Comparison of ENCODE assay signal across 7 cellular contexts in the genomic region with DNA sequence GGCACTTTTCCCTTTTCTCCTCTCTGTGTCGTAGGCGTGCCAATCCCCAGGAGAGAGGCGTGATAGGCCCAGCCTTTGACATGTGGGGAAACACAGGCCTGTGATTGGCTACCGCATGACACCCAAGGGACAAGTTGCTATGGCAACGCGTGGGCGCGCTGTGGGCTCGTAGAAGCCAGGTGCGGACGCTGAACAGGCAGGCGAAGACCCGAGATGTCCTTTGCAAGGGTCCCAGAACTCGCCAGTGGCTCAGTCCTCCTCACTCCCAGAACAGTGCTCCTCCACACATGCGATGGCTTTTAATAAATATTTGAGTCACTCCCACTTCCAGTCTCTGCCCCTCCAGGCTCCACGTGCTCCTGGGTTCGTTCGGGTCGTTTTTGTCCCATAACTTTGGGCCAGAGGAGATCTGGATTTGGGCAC. TPM values are rescaled to one million over a fixed set of nuclear protein-coding genes. Genes with fewer than 3 reads are reported as not detected.
A peak's percentile ranks its signal among the peaks of the same experiment; 100 is the strongest.
DNase-seq lines count a peak whose midpoint lies in the region; ATAC-seq and TF ChIP-seq lines count a peak whose summit lies in the region.

No MANE protein-coding gene starts in this region.

- peaks cover 2% of the 10 kb centered on the region for H3K27me3 Mint-ChIP-seq in activated CD4-positive, alpha-beta T cell treated with anti-CD3 and anti-CD28 coated beads for 36 hours

- intact Hi-C loops in activated CD4-positive, alpha-beta T cell treated with anti-CD3 and anti-CD28 coated beads for 36 hours (cut with DNase I, micrococcal nuclease), result loop anchor here in 1 of 2 experiments (1.0 kb wide), 2 partner anchors 20 to 225 kb away; partner anchors contain the start of gene MTFMT

- CTCF ChIA-PET in activated CD4-positive, alpha-beta T cell treated with anti-CD3 and anti-CD28 coated beads for 36 hours (lab: Charles Lee), result interaction anchor here (0.7 kb wide), 1 partner anchor 35 kb away, joined by 3 read pairs; no protein-coding TSS in a partner anchor

- POLR2A ChIA-PET in activated CD4-positive, alpha-beta T cell treated with anti-CD3 and anti-CD28 coated beads for 36 hours (lab: Charles Lee), result no interaction called here

- peaks cover 5% of the 10 kb centered on the region for H3K27me3 ChIP-seq in kidney epithelial cell (ENCODE audit: control insufficient read depth, insufficient read depth, low read length)

- no peak for TF ChIP-seq CTCF in kidney epithelial cell (IDR thresholded peaks at IDR 0.05; ENCODE audit: insufficient read depth, low read length, poor library complexity, severe bottlenecking)

- no peaks in the 10 kb centered on the region for H3K36me3 Mint-ChIP-seq in activated CD4-positive, alpha-beta T cell treated with anti-CD3 and anti-CD28 coated beads for 36 hours (ENCODE audit: low read depth)

- peak; percentile 97 for DNase-seq in NCI-H345 (lab: John Stamatoyannopoulos, UW)
- DNase-seq in activated CD4-positive, alpha-beta T cell treated with anti-CD3 and anti-CD28 coated beads for 36 hours, result peak; percentile 94
- peak; percentile 98 for DNase-seq in cerebellum (ENCODE audit: low spot score)
- peak; percentile 83 for DNase-seq in kidney epithelial cell (ENCODE audit: low read depth)
- peak; percentile 86 to 88 for DNase-seq in stimulated activated CD4-positive, alpha-beta T cell treated with anti-CD3 and anti-CD28 coated beads, Interleukin-15, amount 100 ng/mL, for 48 hours (ENCODE audit: low read depth in 2 of 2)

- H3K4me1 Mint-ChIP-seq in activated CD4-positive, alpha-beta T cell treated with anti-CD3 and anti-CD28 coated beads for 36 hours, result peaks cover 16% of the 10 kb centered on the region

- H3K36me3 ChIP-seq in kidney epithelial cell (ENCODE audit: control insufficient read depth, insufficient read depth, low read length), result no peaks in the 10 kb centered on the region

- H3K27ac Mint-ChIP-seq in activated CD4-positive, alpha-beta T cell treated with anti-CD3 and anti-CD28 coated beads for 36 hours, result no peak overlapping the region

- no peaks in the 10 kb centered on the region for H3K9me3 Mint-ChIP-seq in activated CD4-positive, alpha-beta T cell treated with anti-CD3 and anti-CD28 coated beads for 36 hours (ENCODE audit: low read depth)

- H3K4me3 ChIP-seq in kidney epithelial cell (ENCODE audit: low read depth, low read length), result peak overlapping the region; percentile 17

- peak overlapping the region; percentile 8 for H3K4me3 Mint-ChIP-seq in activated CD4-positive, alpha-beta T cell treated with anti-CD3 and anti-CD28 coated beads for 36 hours

- ATAC-seq in GM18870 (IDR thresholded peaks at IDR 0.05; ENCODE audit: unreplicated experiment) (peak; percentile 82), HG03135 (IDR thresholded peaks at IDR 0.05; ENCODE audit: unreplicated experiment) (peak; percentile 88)
- peak; percentile 98 for ATAC-seq in activated CD4-positive, alpha-beta T cell treated with anti-CD3 and anti-CD28 coated beads for 36 hours

RNA-seq across cellular contexts. Expression of gene SLC51B, which starts 4.2 kb away (rescaled TPM):
- not detected for total RNA-seq in activated CD4-positive, alpha-beta T cell treated with anti-CD3 and anti-CD28 coated beads for 36 hours
- total RNA-seq in cerebellum (not detected), kidney epithelial cell (not detected in 2 replicates)

RNA-seq across cellular contexts. Expression of gene RASL12, which starts 18.4 kb away (rescaled TPM):
- not detected for total RNA-seq in activated CD4-positive, alpha-beta T cell treated with anti-CD3 and anti-CD28 coated beads for 36 hours
- total RNA-seq in cerebellum, result 5.5 TPM
- total RNA-seq in kidney epithelial cell, result 0.92 TPM in 1 of 2 replicates, not detected in the other

RNA-seq across cellular contexts. Expression of gene MTFMT, which starts 20.0 kb away (rescaled TPM):
- 10 to 100 TPM; 19.0 to 19.9 TPM for total RNA-seq in activated CD4-positive, alpha-beta T cell treated with anti-CD3 and anti-CD28 coated beads for 36 hours
- 20.4 TPM for total RNA-seq in cerebellum
- 17.3 and 18.5 TPM in 2 replicates for total RNA-seq in kidney epithelial cell

RNA-seq across cellular contexts. Expression of gene KBTBD13, which starts 27.1 kb away (rescaled TPM):
- total RNA-seq in activated CD4-positive, alpha-beta T cell treated with anti-CD3 and anti-CD28 coated beads for 36 hours, result not detected
- total RNA-seq in cerebellum (not detected), kidney epithelial cell (not detected in 2 replicates)

RNA-seq across cellular contexts. Expression of gene SPG21, which starts 59.7 kb away (rescaled TPM):
- total RNA-seq in activated CD4-positive, alpha-beta T cell treated with anti-CD3 and anti-CD28 coated beads for 36 hours, result 10 to 100 TPM; 74.1 to 79.1 TPM
- total RNA-seq in cerebellum, result 47.4 TPM
- total RNA-seq in kidney epithelial cell, result 116 and 118 TPM in 2 replicates

Comparison
In these comparisons a context has a peak if more than half of its experiments do, and no peak if none do; other contexts are left out.
1. Peak in every context shown above with its lines: DNase-seq, ATAC-seq and H3K4me3 ChIP-seq.